Comparison of ENCODE assay signal across 8 cellular contexts in genomic region chr4:1809754-1810502, GRCh38. TPM values are rescaled to one million over a fixed set of nuclear protein-coding genes. Genes with fewer than 3 reads are reported as not detected.
DNase-seq lines count a peak whose midpoint lies in the region; ATAC-seq and TF ChIP-seq lines count a peak whose summit lies in the region.

No MANE protein-coding gene starts in this region.

- no peak overlapping the region for H2AFZ ChIP-seq in KMS-11 (ENCODE audit: low read depth)

- no peaks in the 10 kb centered on the region for H3K36me3 ChIP-seq in KMS-11 (ENCODE audit: insufficient read depth)
- peaks cover 0 to 19% of the 10 kb centered on the region in 2 donors for H3K36me3 ChIP-seq in adrenal gland (replicated peaks in 1 of 2)
- peaks cover 31% of the 10 kb centered on the region for H3K36me3 ChIP-seq in left ventricle myocardium inferior

- H3K4me3 ChIP-seq in KMS-11 (IDR thresholded peaks at IDR 0.05; ENCODE audit: insufficient read depth, low read depth, low read length) (no peak overlapping the region), adrenal gland (no peak overlapping the region), left ventricle myocardium inferior (no peak overlapping the region)

- intact Hi-C loops in adrenal gland (cut with DNase I), result loop anchor here (2.0 to 10.0 kb wide), 4 partner anchors 61 to 415 kb away; no protein-coding TSS in a partner anchor
- intact Hi-C loops in left ventricle myocardium inferior (cut with micrococcal nuclease), result loop anchor here (5.0 kb wide), 1 partner anchor 63 kb away; no protein-coding TSS in a partner anchor

- H3K27ac ChIP-seq in KMS-11, result peak overlapping the region; percentile 39
- H3K27ac ChIP-seq in adrenal gland, result no peak overlapping the region
- no peak overlapping the region for H3K27ac ChIP-seq in left ventricle myocardium inferior (replicated peaks)

- no peaks in the 10 kb centered on the region for H4K20me1 ChIP-seq in KMS-11 (ENCODE audit: insufficient read depth)

- ATAC-seq in T-cell (replicated peaks in 1 of 4), result peak; percentile 58 to 88 (median 75)
- no peak for ATAC-seq in HG02840 (IDR thresholded peaks at IDR 0.05; ENCODE audit: low FRiP score, unreplicated experiment)

- no peak overlapping the region for H3K4me3 Mint-ChIP-seq in T-cell

- WGBS in adrenal gland, 4 donors, result 22 to 40% (median 26%) methylated on average over 5 to 15 of the region's 15 CpGs

- CTCF ChIA-PET in T-cell (lab: Charles Lee), result interaction anchor here in 1 of 2 donors (0.6 kb wide), 1 partner anchor 874 kb away, joined by 3 read pairs; no protein-coding TSS in a partner anchor

- no peaks in the 10 kb centered on the region for H3K9me3 ChIP-seq in adrenal gland (replicated peaks in 1 of 3)
- no peaks in the 10 kb centered on the region for H3K9me3 ChIP-seq in left ventricle myocardium inferior (replicated peaks)

- no peaks in the 10 kb centered on the region for H3K9me3 Mint-ChIP-seq in T-cell

- DNase-seq in ELR (ENCODE audit: low read depth), result peak; percentile 67
- peak in 31 of 34 experiments; percentile 17 to 65 (median 52) for DNase-seq in T-cell
- peak; percentile 63 to 78 (median 70) for DNase-seq in adrenal gland
- DNase-seq in left ventricle myocardium inferior, result peak; percentile 61
- DNase-seq in renal cortical epithelial cell (ENCODE audit: low read depth), result peak; percentile 21
- no peak for DNase-seq in NCI-H2107 treated with DMSO at 0.1 percent for 48 hours (lab: John Stamatoyannopoulos, UW; ENCODE audit: unreplicated experiment)

- peaks cover 13% of the 10 kb centered on the region for H3K36me3 Mint-ChIP-seq in T-cell

- peak; percentile 91 for TF ChIP-seq CTCF in KMS-11 (conservative IDR thresholded peaks at IDR 0.05; ENCODE audit: low read depth, low read length)
- TF ChIP-seq CTCF in adrenal gland (IDR thresholded peaks at IDR 0.05), result peak; percentile 70 to 87 (median 81)
- peak; percentile 84 for TF ChIP-seq CTCF in left ventricle myocardium inferior (IDR thresholded peaks at IDR 0.05; ENCODE audit: borderline replicate concordance)

- H3K27me3 ChIP-seq in KMS-11 (ENCODE audit: insufficient read depth, low read depth) (no peaks in the 10 kb centered on the region), adrenal gland (no peaks in the 10 kb centered on the region), left ventricle myocardium inferior (ENCODE audit: low read depth) (no peaks in the 10 kb centered on the region)

- no peaks in the 10 kb centered on the region for H3K27me3 Mint-ChIP-seq in T-cell

- H3K79me2 ChIP-seq in KMS-11 (ENCODE audit: insufficient read depth, low read depth), result no peaks in the 10 kb centered on the region

- H3K4me1 ChIP-seq in KMS-11 (ENCODE audit: low read depth, poor library complexity, severe bottlenecking) (no peaks in the 10 kb centered on the region), adrenal gland (replicated peaks in 1 of 2) (no peaks in the 10 kb centered on the region), left ventricle myocardium inferior (no peaks in the 10 kb centered on the region)

- H3K4me1 Mint-ChIP-seq in T-cell, result no peaks in the 10 kb centered on the region

- no peak overlapping the region for H3K4me2 ChIP-seq in KMS-11

- no peak overlapping the region for H3K9ac ChIP-seq in KMS-11

- no peak for TF ChIP-seq POLR2A in adrenal gland (IDR thresholded peaks at IDR 0.05)

- POLR2A ChIA-PET in T-cell (lab: Charles Lee), result no interaction called here

- no peak overlapping the region for H3K27ac Mint-ChIP-seq in T-cell

RNA-seq across cellular contexts. Expression of gene FGFR3, which starts 16.8 kb away (rescaled TPM):
- total RNA-seq in T-cell (under 1 TPM in 3 of 5 donors, not detected in 2; 0.70 to 0.91 (median 0.90) TPM), adrenal gland (1 to 10 TPM in 6 of 8 donors, under 1 TPM in 2; 0.78 to 4.4 (median 1.9) TPM), left ventricle myocardium inferior (3.5 TPM), renal cortical epithelial cell (1.4 and 3.7 TPM in 2 replicates)
- 1 to 10 TPM in 2 of 3 donors, under 1 TPM in 1; 0.11 to 4.7 (median 2.1) TPM for polyA plus RNA-seq in adrenal gland

RNA-seq across cellular contexts. Expression of gene LETM1, which starts 46.0 kb away (rescaled TPM):
- total RNA-seq in T-cell (10 to 100 TPM; 35.4 to 60.3 (median 53.5) TPM), adrenal gland (100 to 1,000 TPM in 1 of 8 donors, 10 to 100 TPM in 7; 27.0 to 117 (median 41.1) TPM), left ventricle myocardium inferior (38.8 TPM), renal cortical epithelial cell (94.6 and 102 TPM in 2 replicates)
- 10 to 100 TPM; 20.8 to 36.0 (median 21.3) TPM for polyA plus RNA-seq in adrenal gland
